ENCODE assay signal across 8 cellular contexts in the genomic region with DNA sequence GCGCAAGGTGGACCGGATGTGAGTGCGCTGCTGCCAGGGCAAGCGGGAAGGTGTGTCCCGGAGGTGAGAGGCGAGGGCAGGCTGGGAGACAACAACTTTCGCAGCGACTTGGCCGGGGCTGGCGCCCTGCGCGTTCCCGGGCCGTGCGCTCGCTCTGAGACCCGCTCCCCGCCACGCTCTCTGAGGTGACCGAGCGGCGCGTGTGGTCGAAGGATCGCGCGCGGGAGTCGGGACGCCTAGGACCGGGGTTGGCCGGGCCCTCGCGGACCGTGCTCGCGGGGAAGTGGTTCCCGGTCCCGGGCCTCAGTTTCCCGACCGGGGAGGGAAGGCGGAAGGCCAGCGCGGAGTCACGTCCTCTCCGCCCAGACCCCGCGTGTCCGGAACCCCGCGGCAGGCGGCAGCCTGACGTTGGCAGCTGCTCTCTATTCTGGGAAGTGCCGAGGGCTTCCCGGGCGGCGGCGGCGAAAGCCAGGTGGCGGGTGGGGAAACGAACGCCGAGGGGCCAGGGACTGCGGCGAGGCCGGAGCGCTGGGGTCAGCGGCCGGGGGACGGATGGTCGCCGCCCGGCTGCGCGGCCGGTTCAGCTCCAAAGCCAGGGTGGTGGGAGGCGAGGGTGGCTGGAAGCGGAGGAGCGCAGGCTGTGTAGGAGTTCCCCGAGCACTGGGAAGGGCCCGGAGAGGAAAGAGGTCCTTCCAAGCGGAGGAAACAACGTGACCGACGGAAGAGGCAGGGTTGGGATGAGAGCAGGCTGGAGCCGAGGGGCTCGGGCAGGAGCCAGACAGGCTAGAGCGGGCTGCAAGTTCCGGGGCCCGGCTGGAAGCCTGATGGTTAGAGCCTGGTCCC. TPM values are rescaled to one million over a fixed set of nuclear protein-coding genes. Genes with fewer than 3 reads are reported as not detected.
DNase-seq lines count a peak whose midpoint lies in the region; ATAC-seq, FAIRE-seq and TF ChIP-seq lines count a peak whose summit lies in the region.

No MANE protein-coding gene starts in this region.

- peaks cover 1% of the 10 kb centered on the region for H3K36me3 ChIP-seq in bronchial epithelial cell (ENCODE audit: control insufficient read depth, insufficient read depth, low read length)

- no peak for FAIRE-seq in bronchial epithelial cell (lab: Jason Lieb, UNC)

- TF ChIP-seq CTCF in bronchial epithelial cell (IDR thresholded peaks at IDR 0.05; ENCODE audit: insufficient read depth, low read length, severe bottlenecking), result no peak

- DNase-seq in activated CD4-positive, CD25-positive, alpha-beta regulatory T cell (lab: John Stamatoyannopoulos, UW), result no peak
- peak; percentile 72 for DNase-seq in SK-N-DZ (ENCODE audit: low spot score)
- peak; percentile 48 for DNase-seq in bronchial epithelial cell (ENCODE audit: low read depth)
- peak; percentile 68 to 75 for DNase-seq in left colon
- peak; percentile 42 to 49 for DNase-seq in stimulated activated CD4-positive, alpha-beta T cell treated with anti-CD3 and anti-CD28 coated beads, Interleukin-4, amount 100 ng/mL, for 4 hours
- DNase-seq in NCI-H2107 treated with DMSO at 0.1 percent for 48 hours (lab: John Stamatoyannopoulos, UW; ENCODE audit: unreplicated experiment), result no peak

- no peaks in the 10 kb centered on the region for H3K27me3 ChIP-seq in bronchial epithelial cell (ENCODE audit: control insufficient read depth, insufficient read depth, low read length)

- ATAC-seq in activated CD4-positive, CD25-positive, alpha-beta regulatory T cell treated with anti-CD3 and anti-CD28 coated beads, Interleukin-2, amount 50 U/mL, for 24 hours, result peak; percentile 39 to 50
- ATAC-seq in HG03280 (IDR thresholded peaks at IDR 0.05; ENCODE audit: unreplicated experiment) (peak; percentile 35), left colon (peak; percentile 65)

- H3K4me3 ChIP-seq in bronchial epithelial cell (ENCODE audit: low read depth, low read length), result peak overlapping the region; percentile 85

- intact Hi-C loops in left colon (cut with DNase I, micrococcal nuclease), result no loop called here

RNA-seq across cellular contexts. Expression of a gene that starts 1.0 kb away (rescaled TPM):
- polyA plus RNA-seq in SK-N-DZ (2014; cell fraction: cytosol; rRNA removed), result 25.0 and 29.0 TPM in 2 replicates
- 23.1 and 47.1 TPM in 2 replicates for polyA plus RNA-seq in SK-N-DZ (2014; cell fraction: nucleus; rRNA removed)
- 32.6 and 37.1 TPM in 2 replicates for total RNA-seq in bronchial epithelial cell
- total RNA-seq in left colon, result 10 to 100 TPM; 48.1 to 73.0 TPM

Comparison
In these comparisons a context has a peak if more than half of its experiments do, and no peak if none do; other contexts are left out.
1. DNase-seq: peak in SK-N-DZ (single experiment), bronchial epithelial cell (single experiment), left colon (2 of 2) and stimulated activated CD4-positive, alpha-beta T cell treated with anti-CD3 and anti-CD28 coated beads, Interleukin-4, amount 100 ng/mL, for 4 hours (2 of 2); none in activated CD4-positive, CD25-positive, alpha-beta regulatory T cell (0 of 4) and NCI-H2107 treated with DMSO at 0.1 percent for 48 hours (single experiment).
2. Peak in every context shown above with its lines, with median percentiles within 50 percentile points of each other: ATAC-seq.